12 cellular contexts compared by ENCODE assay signal in genomic region chr15:63763476-63764123, GRCh38.
A peak's percentile ranks its signal among the peaks of the same experiment; 100 is the strongest.
DNase-seq lines count a peak whose midpoint lies in the region; ATAC-seq and TF ChIP-seq lines count a peak whose summit lies in the region.
"Had no signal": no experiment of that assay in that cellular context is flagged by ENCODE, and none has a peak within 500 bp of the region (broad histone marks: within the 10 kb centered on the region; RNA-seq: fewer than 3 reads in every experiment).

No MANE protein-coding gene starts in this region.

- H3K36me3 ChIP-seq in GM23338 (ENCODE audit: insufficient read depth): no peaks in the 10 kb centered on the region
- no peaks in the 10 kb centered on the region for H3K36me3 ChIP-seq in right lobe of liver

- ATAC-seq in GM23338 (no peak), GM19397 (IDR thresholded peaks at IDR 0.05; ENCODE audit: unreplicated experiment) (no peak), right lobe of liver (no peak)

- TF ChIP-seq POLR2A in right lobe of liver (IDR thresholded peaks at IDR 0.05): no peak

- H3F3A ChIP-seq in GM23338 (replicated peaks; ENCODE audit: low read depth): no peaks in the 10 kb centered on the region

- H3K27ac ChIP-seq in GM23338 (ENCODE audit: low read depth) (peak overlapping the region; percentile 91), right lobe of liver (no peak overlapping the region)
- H3K27ac ChIP-seq: esophagus squamous epithelium had no signal

- no peaks in the 10 kb centered on the region for H3K36me3 Mint-ChIP-seq in GM23338 (ENCODE audit: low read depth)

- no peak overlapping the region for H2AFZ ChIP-seq in GM23338

- H3K9me2 ChIP-seq in GM23338 (ENCODE audit: insufficient read depth): no peaks in the 10 kb centered on the region

- WGBS in right lobe of liver (ENCODE audit: insufficient coverage, low coverage, low lambda C conversion rate, missing lambda C conversion rate): 93% methylated on average over 3 of the region's 3 CpGs

- TF ChIP-seq CTCF in GM23338 (conservative IDR thresholded peaks at IDR 0.05; ENCODE audit: low read depth in 2 of 2): no peak
- TF ChIP-seq CTCF in right lobe of liver (IDR thresholded peaks at IDR 0.05): no peak

- H3K27me3 ChIP-seq in GM23338 (ENCODE audit: insufficient read depth): no peaks in the 10 kb centered on the region
- H3K27me3 ChIP-seq in right lobe of liver: no peaks in the 10 kb centered on the region
- H3K27me3 ChIP-seq: esophagus squamous epithelium had no signal

- H3K4me2 ChIP-seq in GM23338: peak overlapping the region; percentile 40

- H3K27ac Mint-ChIP-seq in GM23338: peak overlapping the region; percentile 98

- in situ Hi-C loops in SK-MEL-5 (cut with HindIII; ENCODE audit: low pct_unique_long_range_greater_than_20kb, low sequenced_read_pairs): no loop called here

- H3K4me3 Mint-ChIP-seq in GM23338: no peak overlapping the region

- peaks cover 36% of the 10 kb centered on the region for H3K79me2 ChIP-seq in GM23338 (replicated peaks; ENCODE audit: insufficient read depth)

- H3K4me1 ChIP-seq in GM23338 (ENCODE audit: insufficient read depth): peaks cover 59% of the 10 kb centered on the region
- peaks cover 0 to 4% (median 0%) of the 10 kb centered on the region in 4 donors for H3K4me1 ChIP-seq in right lobe of liver

- no peaks in the 10 kb centered on the region for H4K20me1 ChIP-seq in GM23338 (replicated peaks; ENCODE audit: insufficient read depth)

- DNase-seq in GF-D8 (lab: John Stamatoyannopoulos, UW): peak; percentile 39
- no peak for DNase-seq in GM23338 (ENCODE audit: low spot score)
- DNase-seq in SK-MEL-5 (ENCODE audit: low read depth, low spot score): peak; percentile 3
- DNase-seq in kidney tubule cell (ENCODE audit: low spot score): peak; percentile 71
- DNase-seq in NCI-H1105 treated with DMSO at 0.1 percent for 48 hours (lab: John Stamatoyannopoulos, UW): no peak
- DNase-seq in NCI-H510A treated with DMSO at 0.1 percent for 48 hours (lab: John Stamatoyannopoulos, UW): no peak
- no peak for DNase-seq in right lobe of liver
- DNase-seq: activated gamma-delta T cell; esophagus squamous epithelium; SIG-M5; stimulated activated CD4-positive, alpha-beta T cell treated with anti-CD3 and anti-CD28 coated beads, Interleukin-15, amount 100 ng/mL, for 24 hours had no signal

- intact Hi-C loops in right lobe of liver (cut with DNase I): no loop called here

- H3K4me1 Mint-ChIP-seq in GM23338: peaks cover 70% of the 10 kb centered on the region

- H3K4me3 ChIP-seq in GM23338 (0 out of 2 replicates have a peak overlapping the region, but pooled peaks have one; percentile 29), right lobe of liver (no peak overlapping the region)
- H3K4me3 ChIP-seq: esophagus squamous epithelium had no signal

- no peaks in the 10 kb centered on the region for H3K9me3 ChIP-seq in right lobe of liver
- H3K9me3 ChIP-seq: esophagus squamous epithelium had no signal

- H3K27me3 Mint-ChIP-seq in GM23338 (ENCODE audit: insufficient read depth, low read depth, poor library complexity): no peaks in the 10 kb centered on the region

- H3K9me3 Mint-ChIP-seq in GM23338: no peaks in the 10 kb centered on the region

TF ChIP-seq in GM23338, 12 proteins besides CTCF, POLR2A, EP300 and RAD21 (continues in another document):
- TF ChIP-seq EZH2 (IDR thresholded peaks at IDR 0.05; ENCODE audit: low read depth, unreplicated experiment) (no peak), ZNF331 (CRISPR knock-in tag; IDR thresholded peaks at IDR 0.05; ENCODE audit: low read depth) (no peak), NANOG (IDR thresholded peaks at IDR 0.05; ENCODE audit: borderline replicate concordance) (no peak), ZNF462 (CRISPR knock-in tag; IDR thresholded peaks at IDR 0.05) (no peak), REST (IDR thresholded peaks at IDR 0.05; ENCODE audit: unreplicated experiment) (no peak), JUNB (IDR thresholded peaks at IDR 0.05; ENCODE audit: unreplicated experiment) (no peak), POLR2AphosphoS5 (IDR thresholded peaks at IDR 0.05; ENCODE audit: low read depth) (no peak), ZNF114 (CRISPR knock-in tag; IDR thresholded peaks at IDR 0.05) (no peak), STAT1 (IDR thresholded peaks at IDR 0.05; ENCODE audit: unreplicated experiment) (no peak)

Comparison
In these comparisons a context has a peak if more than half of its experiments do, and no peak if none do; other contexts are left out.
1. DNase-seq: peak in GF-D8 (single experiment), SK-MEL-5 (single experiment) and kidney tubule cell (single experiment); none in GM23338 (single experiment), NCI-H1105 treated with DMSO at 0.1 percent for 48 hours (single experiment), NCI-H510A treated with DMSO at 0.1 percent for 48 hours (single experiment) and right lobe of liver (0 of 3).